Comparison of ENCODE assay signal across 9 cellular contexts in genomic region chr1:58047265-58047858, GRCh38.
DNase-seq lines count a peak whose midpoint lies in the region; TF ChIP-seq lines count a peak whose summit lies in the region.
"Had no signal": no experiment of that assay in that cellular context is flagged by ENCODE, and none has a peak within 500 bp of the region (broad histone marks: within the 10 kb centered on the region; RNA-seq: fewer than 3 reads in every experiment).

No MANE protein-coding gene starts in this region.

- H3K27ac ChIP-seq in endodermal cell (ENCODE audit: low read depth, low read length) = no peak overlapping the region

- H3K36me3 ChIP-seq in endodermal cell (ENCODE audit: control insufficient read depth, insufficient read depth, low read length) = no peaks in the 10 kb centered on the region

- H3K27me3 ChIP-seq in endodermal cell (ENCODE audit: control insufficient read depth, insufficient read depth, low read length, poor library complexity, severe bottlenecking) = no peaks in the 10 kb centered on the region

- WGBS in endodermal cell (ENCODE audit: insufficient coverage in 1 of 2, insufficient read length in 1 of 2), 2 experiments = 69 to 90% methylated on average over 2 to 5 of the region's 5 CpGs

- H3K4me3 Mint-ChIP-seq in activated CD4-positive, alpha-beta memory T cell treated with anti-CD3 and anti-CD28 coated beads for 36 hours = no peak overlapping the region
- H3K4me3 Mint-ChIP-seq in activated CD4-positive, alpha-beta memory T cell treated with anti-CD3 and anti-CD28 coated beads, Interleukin-2, amount 10 ng/mL, durations not matched to agents 7 days and 5 days = no peak overlapping the region
- no peak overlapping the region for H3K4me3 Mint-ChIP-seq in endodermal cell
- H3K4me3 Mint-ChIP-seq: activated naive CD4-positive, alpha-beta T cell treated with anti-CD3 and anti-CD28 coated beads, Interleukin-2, amount 50 U/mL, for 24 hours had no signal

- no peaks in the 10 kb centered on the region for H3K4me1 Mint-ChIP-seq in activated CD4-positive, alpha-beta memory T cell treated with anti-CD3 and anti-CD28 coated beads for 36 hours (ENCODE audit: low read depth)
- no peaks in the 10 kb centered on the region for H3K4me1 Mint-ChIP-seq in activated CD4-positive, alpha-beta memory T cell treated with anti-CD3 and anti-CD28 coated beads, Interleukin-2, amount 10 ng/mL, durations not matched to agents 7 days and 5 days
- H3K4me1 Mint-ChIP-seq in endodermal cell = peaks cover 4% of the 10 kb centered on the region
- H3K4me1 Mint-ChIP-seq: activated naive CD4-positive, alpha-beta T cell treated with anti-CD3 and anti-CD28 coated beads, Interleukin-2, amount 50 U/mL, for 24 hours had no signal

- peak; percentile 28 for DNase-seq in activated CD4-positive, alpha-beta memory T cell treated with anti-CD3 and anti-CD28 coated beads for 36 hours
- no peak for DNase-seq in activated CD4-positive, alpha-beta memory T cell treated with anti-CD3 and anti-CD28 coated beads, Interleukin-2, amount 10 ng/mL, durations not matched to agents 7 days and 5 days
- DNase-seq in HFF-Myc (ENCODE audit: extremely low read depth, low read depth) (no peak), RPMI8226 (peak; percentile 40), endodermal cell (peak; percentile 80), retina (peak; percentile 47), KG1 (lab: John Stamatoyannopoulos, UW) (no peak), mesenteric fat pad (ENCODE audit: low spot score) (no peak)

- intact Hi-C loops in activated CD4-positive, alpha-beta memory T cell treated with anti-CD3 and anti-CD28 coated beads for 36 hours (cut with micrococcal nuclease) = loop anchor here (2.0 kb wide), 1 partner anchor 1215 kb away; no protein-coding TSS in a partner anchor

- H3K36me3 Mint-ChIP-seq in activated CD4-positive, alpha-beta memory T cell treated with anti-CD3 and anti-CD28 coated beads for 36 hours = no peaks in the 10 kb centered on the region
- H3K36me3 Mint-ChIP-seq in activated CD4-positive, alpha-beta memory T cell treated with anti-CD3 and anti-CD28 coated beads, Interleukin-2, amount 10 ng/mL, durations not matched to agents 7 days and 5 days (ENCODE audit: low read depth) = no peaks in the 10 kb centered on the region
- no peaks in the 10 kb centered on the region for H3K36me3 Mint-ChIP-seq in endodermal cell (ENCODE audit: low read depth)
- H3K36me3 Mint-ChIP-seq: activated naive CD4-positive, alpha-beta T cell treated with anti-CD3 and anti-CD28 coated beads, Interleukin-2, amount 50 U/mL, for 24 hours had no signal

- no peaks in the 10 kb centered on the region for H3K9me3 ChIP-seq in endodermal cell (ENCODE audit: control insufficient read depth, low read length)

- no peak overlapping the region for H3K4me3 ChIP-seq in HFF-Myc (replicated peaks; ENCODE audit: low read depth, low read length)
- no peak overlapping the region for H3K4me3 ChIP-seq in endodermal cell (ENCODE audit: low read length)

- no peak overlapping the region for H3K27ac Mint-ChIP-seq in activated CD4-positive, alpha-beta memory T cell treated with anti-CD3 and anti-CD28 coated beads for 36 hours
- no peak overlapping the region for H3K27ac Mint-ChIP-seq in activated CD4-positive, alpha-beta memory T cell treated with anti-CD3 and anti-CD28 coated beads, Interleukin-2, amount 10 ng/mL, durations not matched to agents 7 days and 5 days
- no peak overlapping the region for H3K27ac Mint-ChIP-seq in endodermal cell
- H3K27ac Mint-ChIP-seq: activated naive CD4-positive, alpha-beta T cell treated with anti-CD3 and anti-CD28 coated beads, Interleukin-2, amount 50 U/mL, for 24 hours had no signal

- H3K9ac ChIP-seq in endodermal cell (ENCODE audit: extremely low read depth, low read length, poor library complexity, severe bottlenecking) = no peak overlapping the region

- H3K4me1 ChIP-seq in endodermal cell (ENCODE audit: control insufficient read depth, insufficient read depth, low read length) = no peaks in the 10 kb centered on the region

- H3K9me3 Mint-ChIP-seq in activated CD4-positive, alpha-beta memory T cell treated with anti-CD3 and anti-CD28 coated beads for 36 hours = no peaks in the 10 kb centered on the region
- no peaks in the 10 kb centered on the region for H3K9me3 Mint-ChIP-seq in activated CD4-positive, alpha-beta memory T cell treated with anti-CD3 and anti-CD28 coated beads, Interleukin-2, amount 10 ng/mL, durations not matched to agents 7 days and 5 days
- H3K9me3 Mint-ChIP-seq in endodermal cell = peaks cover 15% of the 10 kb centered on the region
- H3K9me3 Mint-ChIP-seq: activated naive CD4-positive, alpha-beta T cell treated with anti-CD3 and anti-CD28 coated beads, Interleukin-2, amount 50 U/mL, for 24 hours had no signal

- POLR2A ChIA-PET in activated CD4-positive, alpha-beta memory T cell treated with anti-CD3 and anti-CD28 coated beads for 36 hours (lab: Charles Lee) = no interaction called here
- POLR2A ChIA-PET in activated CD4-positive, alpha-beta memory T cell treated with anti-CD3 and anti-CD28 coated beads, Interleukin-2, amount 10 ng/mL, durations not matched to agents 7 days and 5 days (lab: Charles Lee) = no interaction called here

- H3K27me3 Mint-ChIP-seq in activated CD4-positive, alpha-beta memory T cell treated with anti-CD3 and anti-CD28 coated beads for 36 hours = no peaks in the 10 kb centered on the region
- no peaks in the 10 kb centered on the region for H3K27me3 Mint-ChIP-seq in activated CD4-positive, alpha-beta memory T cell treated with anti-CD3 and anti-CD28 coated beads, Interleukin-2, amount 10 ng/mL, durations not matched to agents 7 days and 5 days
- H3K27me3 Mint-ChIP-seq in endodermal cell (ENCODE audit: insufficient read depth) = no peaks in the 10 kb centered on the region
- H3K27me3 Mint-ChIP-seq: activated naive CD4-positive, alpha-beta T cell treated with anti-CD3 and anti-CD28 coated beads, Interleukin-2, amount 50 U/mL, for 24 hours had no signal

- TF ChIP-seq CTCF in HFF-Myc (IDR thresholded peaks at IDR 0.05; ENCODE audit: low read depth, low read length, missing control alignments) (peak; percentile 84), endodermal cell (conservative IDR thresholded peaks at IDR 0.05) (peak; percentile 89)

- CTCF ChIA-PET in activated CD4-positive, alpha-beta memory T cell treated with anti-CD3 and anti-CD28 coated beads for 36 hours (lab: Charles Lee) = interaction anchor here (1.0 to 1.4 kb wide), 5 partner anchors 12 to 1215 kb away, joined by 3 to 5 read pairs (median 3); no protein-coding TSS in a partner anchor
- CTCF ChIA-PET in activated CD4-positive, alpha-beta memory T cell treated with anti-CD3 and anti-CD28 coated beads, Interleukin-2, amount 10 ng/mL, durations not matched to agents 7 days and 5 days (lab: Charles Lee) = no interaction called here

Comparison
In these comparisons a context has a peak if more than half of its experiments do, and no peak if none do; other contexts are left out.
1. DNase-seq: peak in activated CD4-positive, alpha-beta memory T cell treated with anti-CD3 and anti-CD28 coated beads for 36 hours (single experiment), RPMI8226 (single experiment), endodermal cell (single experiment) and retina (single experiment); none in activated CD4-positive, alpha-beta memory T cell treated with anti-CD3 and anti-CD28 coated beads, Interleukin-2, amount 10 ng/mL, durations not matched to agents 7 days and 5 days (single experiment), HFF-Myc (single experiment), KG1 (single experiment) and mesenteric fat pad (single experiment).